12 cellular contexts compared by ENCODE assay signal in the genomic region with DNA sequence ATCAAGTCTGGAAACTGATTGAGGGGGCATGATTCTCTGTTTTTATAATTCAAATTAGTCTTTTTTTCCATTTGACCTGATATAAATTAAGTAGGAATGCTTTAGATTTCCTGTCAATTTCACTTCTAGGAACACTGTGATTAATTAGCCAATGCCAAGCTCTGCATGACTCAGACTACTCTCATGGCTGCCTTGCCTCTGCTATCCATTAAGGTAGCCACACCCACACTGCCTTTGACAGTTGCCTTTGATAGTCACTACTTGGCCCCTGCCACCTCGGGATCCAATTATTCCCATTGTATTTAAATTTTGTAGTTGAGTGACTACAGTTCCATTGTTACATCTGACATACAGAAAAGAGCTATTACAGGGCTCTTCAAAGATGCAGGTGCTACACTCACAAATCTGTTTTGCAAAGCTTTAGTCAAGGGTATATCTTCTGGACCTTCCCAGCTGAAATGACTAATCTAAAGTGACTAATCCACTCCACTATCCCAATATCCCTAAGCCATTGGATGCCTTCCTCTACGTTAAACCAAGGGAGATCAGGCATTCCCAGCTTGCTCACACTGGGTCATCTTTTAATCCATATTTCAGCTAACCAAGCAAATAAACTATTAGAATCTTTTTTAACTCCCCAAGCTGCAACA.
"Had no signal": no experiment of that assay in that cellular context is flagged by ENCODE, and none has a peak within 500 bp of the region (broad histone marks: within the 10 kb centered on the region; RNA-seq: fewer than 3 reads in every experiment).

No MANE protein-coding gene starts in this region.

- H3K27ac Mint-ChIP-seq: activated naive CD4-positive, alpha-beta T cell treated with anti-CD3 and anti-CD28 coated beads, Interleukin-2, amount 50 U/mL, for 24 hours had no signal

- ATAC-seq: activated CD4-positive, CD25-positive, alpha-beta regulatory T cell treated with anti-CD3 and anti-CD28 coated beads, Interleukin-2, amount 50 U/mL, for 24 hours; left ventricle myocardium superior had no signal

- H3K9me3 Mint-ChIP-seq: activated naive CD4-positive, alpha-beta T cell treated with anti-CD3 and anti-CD28 coated beads, Interleukin-2, amount 50 U/mL, for 24 hours had no signal

- H3K4me1 ChIP-seq: parathyroid adenoma, thyroid gland, uterus had no signal

- H3K4me1 Mint-ChIP-seq: activated naive CD4-positive, alpha-beta T cell treated with anti-CD3 and anti-CD28 coated beads, Interleukin-2, amount 50 U/mL, for 24 hours had no signal

- H3K4me3 ChIP-seq: hepatocyte, thyroid gland, uterus had no signal

- H3K36me3 Mint-ChIP-seq: activated naive CD4-positive, alpha-beta T cell treated with anti-CD3 and anti-CD28 coated beads, Interleukin-2, amount 50 U/mL, for 24 hours had no signal

- H3K27me3 Mint-ChIP-seq: activated naive CD4-positive, alpha-beta T cell treated with anti-CD3 and anti-CD28 coated beads, Interleukin-2, amount 50 U/mL, for 24 hours had no signal

- H3K9me3 ChIP-seq: thyroid gland, uterus had no signal

- H3K36me3 ChIP-seq: thyroid gland, uterus had no signal

- H3K27me3 ChIP-seq: hepatocyte, thyroid gland, uterus had no signal

- DNase-seq: amygdala, kidney, left ventricle myocardium superior, midbrain, retina, T-helper 2 cell, thyroid gland, uterus had no signal

- H3K4me3 Mint-ChIP-seq: activated naive CD4-positive, alpha-beta T cell treated with anti-CD3 and anti-CD28 coated beads, Interleukin-2, amount 50 U/mL, for 24 hours had no signal
